In the genomic region with DNA sequence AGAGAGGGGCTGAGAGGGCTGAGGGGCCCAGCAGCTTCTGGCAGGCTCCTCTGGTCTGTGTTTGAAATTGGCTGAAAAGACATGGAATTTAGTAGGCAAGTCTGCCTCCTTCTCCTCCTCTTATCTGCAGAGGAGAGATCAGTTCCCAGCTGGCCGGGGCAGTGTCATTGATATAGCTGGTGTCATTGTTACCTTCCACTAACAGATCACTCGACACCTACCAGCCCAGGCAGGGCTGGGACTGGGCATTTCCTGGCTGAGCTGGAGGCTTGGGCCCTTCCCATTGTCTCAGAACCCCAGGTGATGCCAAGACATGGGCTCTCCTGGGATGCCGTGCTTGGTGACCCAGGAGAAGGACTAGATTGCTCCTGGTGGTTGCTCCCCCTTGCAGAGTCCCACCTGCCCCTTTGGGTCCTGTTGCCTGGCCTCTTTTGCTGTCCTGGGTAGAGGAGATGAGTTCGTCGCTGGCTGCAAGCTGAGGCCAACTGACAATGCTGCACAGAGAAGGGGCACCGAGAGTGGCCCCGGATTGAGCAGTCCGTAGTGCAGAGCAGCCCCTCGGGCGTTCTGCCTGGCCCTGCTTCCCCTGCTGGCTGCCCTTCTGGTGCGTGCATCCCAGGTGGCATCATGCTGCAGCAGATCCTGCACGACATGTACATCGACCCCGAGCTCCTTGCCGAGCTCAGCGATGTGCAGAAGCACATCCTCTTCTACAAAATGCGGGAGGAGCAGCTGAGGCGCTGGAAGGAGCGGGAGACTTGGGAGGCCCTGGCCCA, we compare ENCODE assay signal across 11 cellular contexts. TPM values are rescaled to one million over a fixed set of nuclear protein-coding genes. Genes with fewer than 3 reads are reported as not detected.
DNase-seq lines count a peak whose midpoint lies in the region; ATAC-seq, FAIRE-seq and TF ChIP-seq lines count a peak whose summit lies in the region.
"Had no signal": no experiment of that assay in that cellular context is flagged by ENCODE, and none has a peak within 500 bp of the region (broad histone marks: within the 10 kb centered on the region; RNA-seq: fewer than 3 reads in every experiment).

A gene (plus strand): TSS at position 198 of the 776 bp plus-strand sequence. CDS start 430 bp downstream, at position 628.

- H3K27me3 ChIP-seq in CD4-positive, alpha-beta T cell (ENCODE audit: control insufficient read depth, insufficient read depth, low read length), result no peaks in the 10 kb centered on the region
- H3K27me3 ChIP-seq in HUES6 (ENCODE audit: control insufficient read depth, insufficient read depth, low read length) (no peaks in the 10 kb centered on the region), K562 (ENCODE audit: control insufficient read depth in 2 of 2, insufficient read depth in 2 of 2, low read length in 2 of 2) (peaks cover 33 to 51% of the 10 kb centered on the region in 2 experiments), gastrocnemius medialis (no peaks in the 10 kb centered on the region)

- H3K9me1 ChIP-seq in K562 (ENCODE audit: control insufficient read depth, insufficient read depth, low read length), result no peaks in the 10 kb centered on the region

- in situ Hi-C loops in K562 (cut with MboI), result no loop called here
- in situ Hi-C loops in gastrocnemius medialis (cut with MboI; ENCODE audit: low sequenced_read_pairs in 4 of 4), result no loop called here

- intact Hi-C loops in CD4-positive, alpha-beta T cell (cut with DNase I, micrococcal nuclease), result loop anchor here in 1 of 2 experiments (2.0 kb wide), 1 partner anchor 45 kb away; no protein-coding TSS in a partner anchor
- intact Hi-C loops in K562 (cut with micrococcal nuclease) (no loop called here), natural killer cell (cut with micrococcal nuclease) (no loop called here), gastrocnemius medialis (cut with DNase I; ENCODE audit: low total_unique reads) (no loop called here)

- no peak for TF ChIP-seq CTCF in CD4-positive, alpha-beta T cell (IDR thresholded peaks at IDR 0.05)
- TF ChIP-seq CTCF in K562 (IDR thresholded peaks at IDR 0.05 in 2 of 3, conservative IDR thresholded peaks at IDR 0.05 in 1 of 3; ENCODE audit: insufficient read depth in 2 of 3, low read depth in 1 of 3, low read length in 3 of 3) (no peak), natural killer cell (IDR thresholded peaks at IDR 0.05) (no peak), GM10248 (IDR thresholded peaks at IDR 0.05; ENCODE audit: control extremely low read depth, extremely low read depth, low read depth, missing control alignments) (no peak), gastrocnemius medialis (IDR thresholded peaks at IDR 0.05 in 4 of 5, conservative IDR thresholded peaks at IDR 0.05 in 1 of 5) (no peak)

- H3K4me1 Mint-ChIP-seq in CD4-positive, alpha-beta T cell (ENCODE audit: low read depth), result peaks cover 7% of the 10 kb centered on the region
- H3K4me1 Mint-ChIP-seq in natural killer cell, result peaks cover 8 to 13% of the 10 kb centered on the region in 2 donors

- H3K36me3 ChIP-seq in HUES6 (ENCODE audit: control insufficient read depth, insufficient read depth, low read length), result no peaks in the 10 kb centered on the region
- no peaks in the 10 kb centered on the region for H3K36me3 ChIP-seq in K562 (ENCODE audit: control insufficient read depth, insufficient read depth, low read length)
- H3K36me3 ChIP-seq in gastrocnemius medialis, result no peaks in the 10 kb centered on the region

- peaks cover 4% of the 10 kb centered on the region for H3K36me3 Mint-ChIP-seq in CD4-positive, alpha-beta T cell (ENCODE audit: low read depth)
- H3K36me3 Mint-ChIP-seq in natural killer cell, result no peaks in the 10 kb centered on the region

- WGBS in K562 (ENCODE audit: insufficient coverage, low coverage, missing lambda C conversion rate), result 5% methylated on average over 19 of the region's 19 CpGs

- H3K4me3 ChIP-seq in HUES6 (ENCODE audit: low read depth, low read length), result no peak within 1 kb of the TSS
- no peak within 1 kb of the TSS for H3K4me3 ChIP-seq in K562
- H3K4me3 ChIP-seq in gastrocnemius medialis, result no peak within 1 kb of the TSS

- peak within 1 kb of the TSS; percentile 22; the same call in 1 of the 2 replicates for H3K4me2 ChIP-seq in K562 (ENCODE audit: insufficient read depth, low read length)

- CTCF ChIA-PET in CD4-positive, alpha-beta T cell (lab: Charles Lee), result no interaction called here
- CTCF ChIA-PET in K562 (lab: Yijun Ruan, JAX; ENCODE audit: low intra/inter-chr PET ratio), result no interaction called here
- CTCF ChIA-PET in GM10248 (lab: Yijun Ruan, JAX), result interaction anchor here (1.5 to 2.3 kb wide), 5 partner anchors 10 to 93 kb away, joined by 5 to 16 read pairs (median 9); no protein-coding TSS in a partner anchor

- TF ChIP-seq EP300 in K562 (IDR thresholded peaks at IDR 0.05; ENCODE audit: low read length), result no peak

- peak within 1 kb of the TSS; percentile 33 for H3K9ac ChIP-seq in HUES6 (ENCODE audit: low read length)
- 0 out of 4 replicates have a peak within 1 kb of the TSS, but pooled peaks of 1 of the 2 experiments have one; percentile 6 for H3K9ac ChIP-seq in K562 (ENCODE audit: insufficient read depth in 1 of 2, low read depth in 2 of 2, low read length in 2 of 2)

- no peak within 1 kb of the TSS for H3K27ac ChIP-seq in CD4-positive, alpha-beta T cell (ENCODE audit: low read depth, low read length)
- no peak within 1 kb of the TSS; the same call in 1 of the 2 replicates for H3K27ac ChIP-seq in HUES6 (ENCODE audit: low read depth, low read length)
- no peak within 1 kb of the TSS for H3K27ac ChIP-seq in K562 (ENCODE audit: extremely low read depth, low read depth, low read length)
- H3K27ac ChIP-seq in gastrocnemius medialis, result no peak within 1 kb of the TSS

- peak in 1 of 10 experiments; percentile 31 for DNase-seq in CD4-positive, alpha-beta T cell
- DNase-seq in K562 (ENCODE audit: extremely low read depth in 1 of 4, low spot score in 3 of 4) (no peak), natural killer cell (no peak), GM12891 (ENCODE audit: insufficient read length, low spot score) (no peak), GM10248 (ENCODE audit: extremely low spot score) (no peak), gastrocnemius medialis (no peak)
- no peak for DNase-seq in central memory CD4-positive, alpha-beta T cell
- DNase-seq: effector CD8-positive, alpha-beta T cell; NCI-H510A; small intestine had no signal

- H3K4me3 Mint-ChIP-seq in CD4-positive, alpha-beta T cell, result peak within 1 kb of the TSS; percentile 71
- H3K4me3 Mint-ChIP-seq in natural killer cell, result peak within 1 kb of the TSS; percentile 57

- H3K27ac Mint-ChIP-seq in CD4-positive, alpha-beta T cell, result peak within 1 kb of the TSS; percentile 99
- H3K27ac Mint-ChIP-seq in natural killer cell, result peak within 1 kb of the TSS; percentile 36 to 95

- peak within 1 kb of the TSS; percentile 11; the same call in 1 of the 2 replicates for H2AFZ ChIP-seq in K562 (ENCODE audit: low read depth, low read length)

- H3K27me3 Mint-ChIP-seq in CD4-positive, alpha-beta T cell, result no peaks in the 10 kb centered on the region
- H3K27me3 Mint-ChIP-seq in natural killer cell (ENCODE audit: low read depth in 2 of 2), result no peaks in the 10 kb centered on the region

- H3K9me3 ChIP-seq in CD4-positive, alpha-beta T cell (ENCODE audit: control insufficient read depth, low read length), result no peaks in the 10 kb centered on the region
- peaks cover 4% of the 10 kb centered on the region; the same call in 1 of the 2 replicates for H3K9me3 ChIP-seq in HUES6 (ENCODE audit: control insufficient read depth, insufficient read depth, low read depth, low read length)
- no peaks in the 10 kb centered on the region for H3K9me3 ChIP-seq in K562 (replicated peaks; ENCODE audit: control insufficient read depth, insufficient read depth, low read depth, low read length)
- H3K9me3 ChIP-seq in gastrocnemius medialis, result no peaks in the 10 kb centered on the region

- H3K9me3 Mint-ChIP-seq in CD4-positive, alpha-beta T cell, result no peaks in the 10 kb centered on the region
- H3K9me3 Mint-ChIP-seq in natural killer cell, result no peaks in the 10 kb centered on the region

- no peak for FAIRE-seq in K562 (lab: Jason Lieb, UNC)
- FAIRE-seq in GM12891 (lab: Jason Lieb, UNC), result no peak
- FAIRE-seq: small intestine had no signal

- H3K4me1 ChIP-seq in HUES6 (ENCODE audit: control insufficient read depth, insufficient read depth, low read length) (peaks cover 3% of the 10 kb centered on the region; the same call in 1 of the 2 replicates), K562 (replicated peaks in 1 of 2; ENCODE audit: control insufficient read depth in 2 of 2, insufficient read depth in 2 of 2, low read length in 2 of 2) (peaks cover 10 to 18% of the 10 kb centered on the region in 2 experiments; a peak in 4 of 5 replicates), gastrocnemius medialis (no peaks in the 10 kb centered on the region)

- ATAC-seq in CD4-positive, alpha-beta T cell (ENCODE audit: poor library complexity), result no peak
- ATAC-seq in K562 (no peak), natural killer cell (no peak), gastrocnemius medialis (no peak)

- H3K79me2 ChIP-seq in K562 (ENCODE audit: control insufficient read depth, insufficient read depth, low read length), result no peaks in the 10 kb centered on the region

- no TSS peak for BruUV-seq in K562 (replicated peaks; lab: Mats Ljungman, UMichigan)

- TF ChIP-seq RAD21 in K562 (CRISPR knock-in tag; conservative IDR thresholded peaks at IDR 0.05 in 1 of 2, IDR thresholded peaks at IDR 0.05 in 1 of 2), result no peak

- POLR2A ChIA-PET in CD4-positive, alpha-beta T cell (lab: Charles Lee), result no interaction called here
- POLR2A ChIA-PET in K562 (lab: Yijun Ruan, JAX) (interaction anchor here (1.4 kb wide), 1 partner anchor 11 kb away, joined by 5 read pairs; no protein-coding TSS in a partner anchor), GM10248 (lab: Yijun Ruan, JAX) (no interaction called here)

- TF ChIP-seq POLR2A in K562 (conservative IDR thresholded peaks at IDR 0.05) (no peak), GM12891 (IDR thresholded peaks at IDR 0.05; ENCODE audit: low read depth, low read length) (no peak), gastrocnemius medialis (IDR thresholded peaks at IDR 0.05) (no peak)

- peaks cover 4% of the 10 kb centered on the region; the same call in 1 of the 2 replicates for H4K20me1 ChIP-seq in K562 (replicated peaks; ENCODE audit: control insufficient read depth, insufficient read depth, low read length)

RNA-seq across cellular contexts. Expression of the gene that starts here (rescaled TPM):
- under 1 TPM; 0.16 to 0.31 TPM for total RNA-seq in CD4-positive, alpha-beta T cell
- total RNA-seq in K562 (2011; cell fraction: chromatin; rRNA removed; ENCODE audit: low replicate concordance), result 0.09 TPM in 1 of 2 replicates, not detected in the other
- total RNA-seq in K562 (2011; cell fraction: nucleolus; rRNA removed), result 0.26 TPM in 1 of 2 replicates, not detected in the other
- 0.22 TPM in 1 of 2 replicates, not detected in the other for total RNA-seq in K562 (2011; cell fraction: nucleoplasm; rRNA removed)
- total RNA-seq in K562 (2014; rRNA removed) (0.29 TPM in 1 of 2 replicates, not detected in the other), K562 (2014; rRNA removed; fragmentation: Illumina TruSeq; extraction: Trizol) (0.04 TPM in 1 of 2 replicates, not detected in the other), K562 (2015; rRNA removed; fragmentation: Illumina TruSeq; extraction: Trizol) (0.04 TPM in 2 replicates), K562 (2021) (0.13 TPM in 1 of 2 replicates, not detected in the other), natural killer cell (under 1 TPM; 0.19 to 0.30 (median 0.27) TPM), gastrocnemius medialis (not detected)
- polyA plus RNA-seq in K562 (2011; rRNA removed) (0.03 TPM in 1 of 2 replicates, not detected in the other), K562 (2014; fragmentation: Illumina TruSeq; extraction: Trizol) (not detected in 2 replicates), K562 (2014; fragmentation: Nextera tagmentation; extraction: Ambion mirVana) (under 1 TPM in 1 of 2 experiments, not detected in 1; 0.14 TPM), K562 (2014; rRNA removed) (not detected in 2 replicates)
- not detected in 2 replicates for polyA plus RNA-seq in K562 (2011; cell fraction: cytosol; rRNA removed)
- 0.03 TPM in 1 of 2 replicates, not detected in the other for polyA plus RNA-seq in K562 (2011; cell fraction: nucleus; rRNA removed)
- 0.05 and 0.06 TPM in 2 replicates for polyA plus RNA-seq in K562 (2012)
- not detected in 2 replicates for polyA minus RNA-seq in K562 (2011; rRNA and poly(A)+ RNA removed)
- polyA minus RNA-seq in K562 (2011; cell fraction: cytosol; rRNA and poly(A)+ RNA removed), result not detected in 2 replicates
- polyA minus RNA-seq in K562 (2011; cell fraction: nucleus; rRNA and poly(A)+ RNA removed), result not detected in 2 replicates
- not detected for polyA plus RNA-seq in GM12891 (2012; ENCODE audit: low read depth, missing spikeins)
